Comparison of ENCODE assay signal across 19 cellular contexts in the genomic region with DNA sequence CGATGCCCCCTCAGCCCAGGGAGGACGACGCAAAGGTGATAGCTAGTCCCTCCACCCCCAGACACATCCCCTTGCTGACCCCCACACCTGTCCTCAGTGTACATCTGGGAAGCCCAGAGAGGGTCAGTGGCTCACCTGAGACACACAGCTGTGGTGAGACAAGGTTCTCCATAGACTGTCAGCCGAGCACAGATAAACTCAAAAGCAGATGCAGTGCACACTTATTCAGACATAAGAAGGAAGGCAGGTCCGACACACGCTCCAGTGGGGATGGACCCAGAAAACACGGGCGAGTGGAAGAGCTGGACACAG. TPM values are rescaled to one million over a fixed set of nuclear protein-coding genes. Genes with fewer than 3 reads are reported as not detected.
DNase-seq lines count a peak whose midpoint lies in the region; ATAC-seq and TF ChIP-seq lines count a peak whose summit lies in the region.
"Had no signal": no experiment of that assay in that cellular context is flagged by ENCODE, and none has a peak within 500 bp of the region (broad histone marks: within the 10 kb centered on the region; RNA-seq: fewer than 3 reads in every experiment).

No MANE protein-coding gene starts in this region.

- peaks cover 19% of the 10 kb centered on the region for H3K4me1 ChIP-seq in lower lobe of right lung

- H3K27me3 Mint-ChIP-seq in T-helper 1 cell treated with Interleukin-12 subunit alpha and Interleukin-12 subunit beta and Interleukin-4 antibody, amounts not matched to agents 30 μg/mL and 1 μg/mL, for 36 hours (ENCODE audit: low read depth), result peaks cover 23% of the 10 kb centered on the region
- H3K27me3 Mint-ChIP-seq in natural killer cell treated with Interleukin-12 subunit alpha and Interleukin-12 subunit beta and Interleukin-15 and Interleukin-18, amount 100 ng/mL, for 72 hours, result peaks cover 11 to 16% of the 10 kb centered on the region in 2 donors
- H3K27me3 Mint-ChIP-seq in natural killer cell (ENCODE audit: low read depth in 2 of 2), result peaks cover 7 to 31% of the 10 kb centered on the region in 2 donors

- H3K27me3 ChIP-seq in lower lobe of right lung (ENCODE audit: low read depth), result peaks cover 4% of the 10 kb centered on the region

- no peaks in the 10 kb centered on the region for H3K9me3 ChIP-seq in lower lobe of right lung
- H3K9me3 ChIP-seq: tibial nerve had no signal

- POLR2A ChIA-PET in GM10248 (lab: Yijun Ruan, JAX), result no interaction called here

- CTCF ChIA-PET in GM10248 (lab: Yijun Ruan, JAX), result interaction anchor here (1.4 kb wide), 1 partner anchor 15 kb away, joined by 6 read pairs; no protein-coding TSS in a partner anchor

- H3K36me3 Mint-ChIP-seq in T-helper 1 cell treated with Interleukin-12 subunit alpha and Interleukin-12 subunit beta and Interleukin-4 antibody, amounts not matched to agents 30 μg/mL and 1 μg/mL, for 36 hours (ENCODE audit: low read depth), result no peaks in the 10 kb centered on the region
- no peaks in the 10 kb centered on the region for H3K36me3 Mint-ChIP-seq in natural killer cell treated with Interleukin-12 subunit alpha and Interleukin-12 subunit beta and Interleukin-15 and Interleukin-18, amount 100 ng/mL, for 72 hours
- H3K36me3 Mint-ChIP-seq in natural killer cell, result no peaks in the 10 kb centered on the region

- H3K4me3 Mint-ChIP-seq in T-helper 1 cell treated with Interleukin-12 subunit alpha and Interleukin-12 subunit beta and Interleukin-4 antibody, amounts not matched to agents 30 μg/mL and 1 μg/mL, for 36 hours, result peak overlapping the region; percentile 8
- peak overlapping the region; percentile 21 for H3K4me3 Mint-ChIP-seq in natural killer cell treated with Interleukin-12 subunit alpha and Interleukin-12 subunit beta and Interleukin-15 and Interleukin-18, amount 100 ng/mL, for 72 hours
- no peak overlapping the region for H3K4me3 Mint-ChIP-seq in natural killer cell

- no peak overlapping the region for H3K27ac ChIP-seq in lower lobe of right lung
- H3K27ac ChIP-seq: 22Rv1, tibial nerve, WERI-Rb-1 had no signal

- peak overlapping the region; percentile 5 for H3K27ac Mint-ChIP-seq in T-helper 1 cell treated with Interleukin-12 subunit alpha and Interleukin-12 subunit beta and Interleukin-4 antibody, amounts not matched to agents 30 μg/mL and 1 μg/mL, for 36 hours
- H3K27ac Mint-ChIP-seq in natural killer cell treated with Interleukin-12 subunit alpha and Interleukin-12 subunit beta and Interleukin-15 and Interleukin-18, amount 100 ng/mL, for 72 hours, result peak overlapping the region in 1 of 2 donors; percentile 5
- no peak overlapping the region for H3K27ac Mint-ChIP-seq in natural killer cell

- H3K9me3 Mint-ChIP-seq in T-helper 1 cell treated with Interleukin-12 subunit alpha and Interleukin-12 subunit beta and Interleukin-4 antibody, amounts not matched to agents 30 μg/mL and 1 μg/mL, for 36 hours, result no peaks in the 10 kb centered on the region
- H3K9me3 Mint-ChIP-seq in natural killer cell treated with Interleukin-12 subunit alpha and Interleukin-12 subunit beta and Interleukin-15 and Interleukin-18, amount 100 ng/mL, for 72 hours, result no peaks in the 10 kb centered on the region
- no peaks in the 10 kb centered on the region for H3K9me3 Mint-ChIP-seq in natural killer cell

- H3K4me1 Mint-ChIP-seq in T-helper 1 cell treated with Interleukin-12 subunit alpha and Interleukin-12 subunit beta and Interleukin-4 antibody, amounts not matched to agents 30 μg/mL and 1 μg/mL, for 36 hours (ENCODE audit: low read depth), result peaks cover 11% of the 10 kb centered on the region
- peaks cover 10 to 12% of the 10 kb centered on the region in 2 donors for H3K4me1 Mint-ChIP-seq in natural killer cell treated with Interleukin-12 subunit alpha and Interleukin-12 subunit beta and Interleukin-15 and Interleukin-18, amount 100 ng/mL, for 72 hours (ENCODE audit: low read depth in 2 of 2)
- H3K4me1 Mint-ChIP-seq in natural killer cell, result peaks cover 10 to 15% of the 10 kb centered on the region in 2 donors

- intact Hi-C loops in natural killer cell (cut with micrococcal nuclease) (no loop called here), lower lobe of right lung (cut with DNase I) (no loop called here)

- H3K36me3 ChIP-seq in lower lobe of right lung, result no peaks in the 10 kb centered on the region
- H3K36me3 ChIP-seq: tibial nerve, WERI-Rb-1 had no signal

- H3K4me3 ChIP-seq in lower lobe of right lung, result peak overlapping the region; percentile 15
- H3K4me3 ChIP-seq: lung, tibial nerve had no signal

- no peak for ATAC-seq in natural killer cell treated with Interleukin-12 subunit alpha and Interleukin-12 subunit beta and Interleukin-15 and Interleukin-18, amount 100 ng/mL, for 72 hours
- ATAC-seq in natural killer cell, result no peak
- ATAC-seq in lower lobe of right lung, result peak in 1 of 2 donors; percentile 7
- ATAC-seq in GM21529 (IDR thresholded peaks at IDR 0.05; ENCODE audit: unreplicated experiment), result no peak

- DNase-seq in T-helper 1 cell (no peak), natural killer cell (no peak), lower lobe of right lung (peak; percentile 30), NCI-H774 (lab: John Stamatoyannopoulos, UW) (no peak), GM10248 (ENCODE audit: extremely low spot score) (no peak)
- peak; percentile 34 for DNase-seq in natural killer cell treated with Interleukin-12 subunit alpha and Interleukin-12 subunit beta and Interleukin-15 and Interleukin-18, amount 100 ng/mL, for 72 hours (ENCODE audit: low spot score)
- DNase-seq: activated effector memory CD4-positive, alpha-beta T cell treated with Interleukin-2 at 50 U/mL for 16 hours; erythroblast; HCEC 1CT; NCI-H1105; NCI-H2081; NCI-H446 treated with DMSO at 0.1 percent for 48 hours; stimulated activated naive CD4-positive, alpha-beta T cell treated with Interleukin-2 at 50 U/mL for 16 hours; WERI-Rb-1 had no signal

- no peak for TF ChIP-seq CTCF in natural killer cell (IDR thresholded peaks at IDR 0.05)
- no peak for TF ChIP-seq CTCF in lower lobe of right lung (IDR thresholded peaks at IDR 0.05)
- no peak for TF ChIP-seq CTCF in GM10248 (IDR thresholded peaks at IDR 0.05; ENCODE audit: control extremely low read depth, extremely low read depth, low read depth, missing control alignments)

RNA-seq across cellular contexts. Expression of a gene that starts 19.6 kb away (rescaled TPM):
- total RNA-seq in natural killer cell treated with Interleukin-12 subunit alpha and Interleukin-12 subunit beta and Interleukin-15 and Interleukin-18, amount 100 ng/mL, for 72 hours, result 1 to 10 TPM; 2.3 to 2.9 TPM
- total RNA-seq in natural killer cell (1 to 10 TPM; 2.5 to 7.8 (median 4.2) TPM), lower lobe of right lung (14.3 TPM)

Comparison
In these comparisons a context has a peak if more than half of its experiments do, and no peak if none do; other contexts are left out.
1. DNase-seq: peak in natural killer cell treated with Interleukin-12 subunit alpha and Interleukin-12 subunit beta and Interleukin-15 and Interleukin-18, amount 100 ng/mL, for 72 hours (single experiment) and lower lobe of right lung (single experiment); none in T-helper 1 cell (0 of 5), natural killer cell (single experiment), NCI-H774 (single experiment) and GM10248 (single experiment).